Comparison of ENCODE assay signal across 14 cellular contexts in genomic region chr1:67612690-67613322, GRCh38.
A peak's percentile ranks its signal among the peaks of the same experiment; 100 is the strongest.
DNase-seq lines count a peak whose midpoint lies in the region; ATAC-seq, FAIRE-seq and TF ChIP-seq lines count a peak whose summit lies in the region.
"Had no signal": no experiment of that assay in that cellular context is flagged by ENCODE, and none has a peak within 500 bp of the region (broad histone marks: within the 10 kb centered on the region; RNA-seq: fewer than 3 reads in every experiment).

No MANE protein-coding gene starts in this region.

- BruUV-seq in Panc1 (replicated peaks; lab: Mats Ljungman, UMichigan), result no TSS peak

- POLR2A ChIA-PET in Panc1 (lab: Charles Lee), result no interaction called here

- H3K4me1 Mint-ChIP-seq in nephron, result peaks cover 28% of the 10 kb centered on the region

- H3K36me3 ChIP-seq in Panc1 (ENCODE audit: control insufficient read depth, insufficient read depth, low read length) (no peaks in the 10 kb centered on the region), vagina (no peaks in the 10 kb centered on the region)

- no peak overlapping the region for H3K4me3 ChIP-seq in Panc1 (ENCODE audit: low read depth in 2 of 2, low read length in 2 of 2)
- H3K4me3 ChIP-seq in fibroblast of the aortic adventitia (ENCODE audit: low read depth, low read length), result no peak overlapping the region
- no peak overlapping the region for H3K4me3 ChIP-seq in vagina

- H3K27ac ChIP-seq in Panc1 (ENCODE audit: low read length) (peak overlapping the region; percentile 69; the same call in 1 of the 2 replicates), vagina (peak overlapping the region; percentile 71)

- CTCF ChIA-PET in Panc1 (lab: Charles Lee), result interaction anchor here (0.6 kb wide), 1 partner anchor 19 kb away, joined by 3 read pairs; no protein-coding TSS in a partner anchor

- DNase-seq in Panc1 (ENCODE audit: low read depth, low spot score) (no peak), fibroblast of the aortic adventitia (ENCODE audit: low read depth) (peak; percentile 57), vagina (ENCODE audit: extremely low spot score in 2 of 2) (peak; percentile 85 to 86), GM12892 (ENCODE audit: insufficient read length) (no peak)
- DNase-seq: activated CD4-positive, alpha-beta T cell treated with anti-CD3 and anti-CD28 coated beads for 1 hour; activated naive CD4-positive, alpha-beta T cell treated with anti-CD3 and anti-CD28 coated beads, Interleukin-2, amount 50 U/mL, for 16 hours; CD4-positive, CD25-positive, alpha-beta regulatory T cell; Karpas-422; mesendoderm; nucleus accumbens had no signal

- TF ChIP-seq CTCF in Panc1 (IDR thresholded peaks at IDR 0.05) (no peak), fibroblast of the aortic adventitia (IDR thresholded peaks at IDR 0.05; ENCODE audit: insufficient read depth, low read length) (no peak), nephron (IDR thresholded peaks at IDR 0.05; ENCODE audit: unreplicated experiment in 3 of 3) (no peak), vagina (IDR thresholded peaks at IDR 0.05) (no peak)

- in situ Hi-C loops in Panc1 (cut with HindIII; ENCODE audit: low pct_unique_long_range_greater_than_20kb, low sequenced_read_pairs), result no loop called here

- no peaks in the 10 kb centered on the region for H3K9me3 ChIP-seq in Panc1 (ENCODE audit: control insufficient read depth, insufficient read depth, low read depth, low read length)
- no peaks in the 10 kb centered on the region for H3K9me3 ChIP-seq in vagina

- peak overlapping the region; percentile 46 to 70 (median 63) for H3K27ac Mint-ChIP-seq in nephron
- H3K27ac Mint-ChIP-seq: CD4-positive, CD25-positive, alpha-beta regulatory T cell; T-helper 2 cell treated with Interferon-gamma antibody and Interleukin-4, amounts not matched to agents 5 μg/mL and 100 μg/mL, for 36 hours had no signal

- TF ChIP-seq POLR2A in vagina (IDR thresholded peaks at IDR 0.05) (no peak), GM12892 (IDR thresholded peaks at IDR 0.05; ENCODE audit: low read depth, low read length) (no peak)

- FAIRE-seq in GM12892 (lab: Jason Lieb, UNC), result no peak

- no peaks in the 10 kb centered on the region for H3K36me3 Mint-ChIP-seq in nephron (ENCODE audit: low read depth)
- H3K36me3 Mint-ChIP-seq: CD4-positive, CD25-positive, alpha-beta regulatory T cell had no signal

- H3K4me1 ChIP-seq in Panc1 (ENCODE audit: control insufficient read depth, insufficient read depth, low read length), result peaks cover 13% of the 10 kb centered on the region
- H3K4me1 ChIP-seq in vagina, result peaks cover 48% of the 10 kb centered on the region

- no peaks in the 10 kb centered on the region for H3K9me3 Mint-ChIP-seq in nephron
- H3K9me3 Mint-ChIP-seq: T-helper 2 cell treated with Interferon-gamma antibody and Interleukin-4, amounts not matched to agents 5 μg/mL and 100 μg/mL, for 36 hours had no signal

- no peaks in the 10 kb centered on the region for H3K27me3 ChIP-seq in Panc1 (ENCODE audit: control insufficient read depth, insufficient read depth, low read length)
- H3K27me3 ChIP-seq in vagina, result no peaks in the 10 kb centered on the region

- ATAC-seq in Panc1 (no peak), GM18519 (IDR thresholded peaks at IDR 0.05; ENCODE audit: low FRiP score, unreplicated experiment) (no peak), GM18511 (IDR thresholded peaks at IDR 0.05; ENCODE audit: unreplicated experiment) (no peak)

- intact Hi-C loops in Panc1 (cut with micrococcal nuclease; ENCODE audit: unreplicated experiment), result no loop called here
- intact Hi-C loops in vagina (cut with DNase I), result loop anchor here (10.0 kb wide), 1 partner anchor 72 kb away; the partner anchor contains the start of gene GADD45A

- no peak overlapping the region for H3K4me3 Mint-ChIP-seq in nephron
- H3K4me3 Mint-ChIP-seq: CD4-positive, CD25-positive, alpha-beta regulatory T cell; T-helper 2 cell treated with Interferon-gamma antibody and Interleukin-4, amounts not matched to agents 5 μg/mL and 100 μg/mL, for 36 hours had no signal

- H3K27me3 Mint-ChIP-seq in nephron (ENCODE audit: low read depth), result no peaks in the 10 kb centered on the region

Comparison
In these comparisons a context has a peak if more than half of its experiments do, and no peak if none do; other contexts are left out.
1. DNase-seq: peak in fibroblast of the aortic adventitia (single experiment) and vagina (2 of 2); none in Panc1 (single experiment) and GM12892 (single experiment).